In the genomic region with DNA sequence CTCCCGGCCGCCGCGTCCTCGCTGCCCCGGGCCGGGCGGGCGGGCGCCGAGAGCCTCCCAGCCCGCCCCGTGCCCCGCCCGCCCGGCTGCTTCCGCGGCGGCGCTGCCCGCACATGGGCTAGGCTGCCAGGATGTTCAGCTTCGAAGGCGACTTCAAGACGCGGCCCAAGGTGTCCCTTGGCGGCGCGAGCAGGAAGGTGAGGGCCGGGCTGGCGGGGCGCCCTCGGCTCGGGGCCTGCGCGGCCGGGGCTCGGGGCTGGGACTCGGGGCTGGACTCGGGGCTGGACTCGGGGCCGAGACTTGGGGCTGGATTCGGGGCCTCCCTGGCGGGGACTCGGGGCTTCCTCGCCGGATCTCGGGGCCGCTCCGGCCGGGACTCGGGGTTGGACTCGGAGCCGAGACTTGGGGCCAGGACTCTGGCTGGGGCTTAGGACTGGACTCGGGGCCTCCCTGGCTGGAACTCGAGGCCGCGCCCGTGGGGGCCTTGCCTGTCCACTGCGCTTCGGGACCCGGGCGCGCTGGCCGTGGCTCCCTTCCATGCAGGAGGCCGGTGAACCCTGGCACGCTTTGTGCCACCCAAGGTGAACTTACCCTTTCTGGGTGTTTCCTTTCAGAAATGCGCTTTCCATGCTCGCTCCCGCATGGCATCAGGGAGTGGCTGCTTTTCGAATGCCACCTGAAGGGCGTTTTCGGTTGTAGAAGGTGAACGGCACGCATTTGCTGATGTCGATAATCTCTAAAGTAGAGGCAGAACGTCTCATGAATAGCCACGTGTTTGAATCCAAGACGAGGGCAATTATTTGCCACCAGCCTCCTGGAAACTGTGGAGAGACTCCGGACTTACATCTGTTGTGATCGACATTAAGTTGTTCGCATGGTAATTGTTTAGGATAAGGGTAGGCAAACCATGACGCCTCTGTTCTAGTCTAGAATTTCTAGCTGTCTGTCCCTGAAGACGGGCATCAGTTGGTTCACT, we compare ENCODE assay signal across 8 cellular contexts. TPM values are rescaled to one million over a fixed set of nuclear protein-coding genes. Genes with fewer than 3 reads are reported as not detected.
A peak's percentile ranks its signal among the peaks of the same experiment; 100 is the strongest.
DNase-seq lines count a peak whose midpoint lies in the region; ATAC-seq and TF ChIP-seq lines count a peak whose summit lies in the region.

No MANE protein-coding gene starts in this region.

- H3K27ac ChIP-seq in brain microvascular endothelial cell (peak overlapping the region; percentile 72), layer of hippocampus (ENCODE audit: low read depth, low read length) (peak overlapping the region; percentile 85)

- H3K27me3 ChIP-seq in brain microvascular endothelial cell (replicated peaks) (no peaks in the 10 kb centered on the region), layer of hippocampus (ENCODE audit: control insufficient read depth, insufficient read depth, low read length) (no peaks in the 10 kb centered on the region)

- ATAC-seq in HG03097 (IDR thresholded peaks at IDR 0.05; ENCODE audit: low FRiP score, unreplicated experiment) (peak; percentile 44), T-cell (replicated peaks in 1 of 4) (peak; percentile 75 to 82 (median 79))

- H3K9me3 Mint-ChIP-seq in T-cell, result no peaks in the 10 kb centered on the region

- peak; percentile 63 for DNase-seq in NK-92 treated with Interleukin-12 subunit alpha and Interleukin-12 subunit beta, amount 100 ng/mL, for 24 hours (lab: John Stamatoyannopoulos, UW)
- DNase-seq in NK-92 (lab: John Stamatoyannopoulos, UW; ENCODE audit: unreplicated experiment) (no peak), T-cell (peak in 29 of 34 experiments; percentile 25 to 74 (median 59)), brain microvascular endothelial cell (peak; percentile 6), NCI-H446 treated with DMSO at 0.1 percent for 48 hours (lab: John Stamatoyannopoulos, UW) (no peak)
- DNase-seq in stimulated activated CD4-positive, alpha-beta T cell treated with anti-CD3 and anti-CD28 coated beads, Interleukin-4, amount 100 ng/mL, for 1 hour, result peak; percentile 59

- in situ Hi-C loops in brain microvascular endothelial cell (cut with HindIII; ENCODE audit: low pct_ligation_motif_present, low sequenced_read_pairs), result no loop called here

- H3K27me3 Mint-ChIP-seq in T-cell, result no peaks in the 10 kb centered on the region

- peaks cover 46 to 50% (median 48%) of the 10 kb centered on the region in 3 donors for H3K4me1 Mint-ChIP-seq in T-cell

- H3K36me3 ChIP-seq in brain microvascular endothelial cell (replicated peaks), result peaks cover 5% of the 10 kb centered on the region

- peak overlapping the region; percentile 76 to 84 for H3K27ac Mint-ChIP-seq in T-cell

- POLR2A ChIA-PET in T-cell (lab: Charles Lee), result interaction anchor here in 1 of 2 donors (0.6 kb wide), 1 partner anchor 278 kb away, joined by 3 read pairs; no protein-coding TSS in a partner anchor

- H3K36me3 Mint-ChIP-seq in T-cell, result peaks cover 28% of the 10 kb centered on the region

- no peak for TF ChIP-seq CTCF in brain microvascular endothelial cell (IDR thresholded peaks at IDR 0.05; ENCODE audit: low read depth, low read length, missing control alignments)

- H3K4me3 Mint-ChIP-seq in T-cell, result peak overlapping the region; percentile 68 to 77 (median 74)

- H3K4me3 ChIP-seq in brain microvascular endothelial cell (ENCODE audit: low read depth, low read length), result peak overlapping the region; percentile 85

- CTCF ChIA-PET in T-cell (lab: Charles Lee), result interaction anchor here (0.6 kb wide), 2 partner anchors 17 to 169 kb away, joined by 3 to 12 read pairs; no protein-coding TSS in a partner anchor

RNA-seq across cellular contexts. Expression of a gene that starts 0.7 kb away (rescaled TPM):
- 10 to 100 TPM; 50.1 to 56.8 (median 55.1) TPM for total RNA-seq in T-cell

Comparison
In these comparisons a context has a peak if more than half of its experiments do, and no peak if none do; other contexts are left out.
1. DNase-seq: peak in NK-92 treated with Interleukin-12 subunit alpha and Interleukin-12 subunit beta, amount 100 ng/mL, for 24 hours (single experiment), T-cell (29 of 34), brain microvascular endothelial cell (single experiment) and stimulated activated CD4-positive, alpha-beta T cell treated with anti-CD3 and anti-CD28 coated beads, Interleukin-4, amount 100 ng/mL, for 1 hour (single experiment); none in NK-92 (single experiment) and NCI-H446 treated with DMSO at 0.1 percent for 48 hours (single experiment).